In the genomic region with DNA sequence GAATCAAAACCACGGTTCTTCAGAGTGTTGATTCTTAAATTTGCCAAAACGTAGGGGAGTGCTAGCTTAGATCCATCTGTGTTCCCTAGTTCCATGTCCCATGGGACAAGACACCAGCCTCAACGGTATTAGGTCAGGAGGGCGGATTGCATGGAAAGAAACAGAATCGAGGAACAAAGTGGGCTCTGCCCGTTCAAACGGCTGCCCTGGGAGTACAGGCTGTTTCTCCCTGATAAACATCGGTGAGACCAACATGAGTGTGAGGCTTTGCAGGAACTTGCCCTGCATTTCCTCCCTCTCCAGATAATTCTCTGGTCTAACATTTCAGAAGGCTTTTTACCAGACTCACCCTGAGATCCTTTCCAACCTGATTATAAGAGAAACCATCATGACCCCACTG, we compare ENCODE assay signal across 1 cellular context.
TF ChIP-seq lines count a peak whose summit lies in the region.

No MANE protein-coding gene starts in this region.

TF ChIP-seq in GM23338, 12 proteins besides CTCF, POLR2A, EP300 and RAD21 (continued from another document):
- TF ChIP-seq, protein P1, sequence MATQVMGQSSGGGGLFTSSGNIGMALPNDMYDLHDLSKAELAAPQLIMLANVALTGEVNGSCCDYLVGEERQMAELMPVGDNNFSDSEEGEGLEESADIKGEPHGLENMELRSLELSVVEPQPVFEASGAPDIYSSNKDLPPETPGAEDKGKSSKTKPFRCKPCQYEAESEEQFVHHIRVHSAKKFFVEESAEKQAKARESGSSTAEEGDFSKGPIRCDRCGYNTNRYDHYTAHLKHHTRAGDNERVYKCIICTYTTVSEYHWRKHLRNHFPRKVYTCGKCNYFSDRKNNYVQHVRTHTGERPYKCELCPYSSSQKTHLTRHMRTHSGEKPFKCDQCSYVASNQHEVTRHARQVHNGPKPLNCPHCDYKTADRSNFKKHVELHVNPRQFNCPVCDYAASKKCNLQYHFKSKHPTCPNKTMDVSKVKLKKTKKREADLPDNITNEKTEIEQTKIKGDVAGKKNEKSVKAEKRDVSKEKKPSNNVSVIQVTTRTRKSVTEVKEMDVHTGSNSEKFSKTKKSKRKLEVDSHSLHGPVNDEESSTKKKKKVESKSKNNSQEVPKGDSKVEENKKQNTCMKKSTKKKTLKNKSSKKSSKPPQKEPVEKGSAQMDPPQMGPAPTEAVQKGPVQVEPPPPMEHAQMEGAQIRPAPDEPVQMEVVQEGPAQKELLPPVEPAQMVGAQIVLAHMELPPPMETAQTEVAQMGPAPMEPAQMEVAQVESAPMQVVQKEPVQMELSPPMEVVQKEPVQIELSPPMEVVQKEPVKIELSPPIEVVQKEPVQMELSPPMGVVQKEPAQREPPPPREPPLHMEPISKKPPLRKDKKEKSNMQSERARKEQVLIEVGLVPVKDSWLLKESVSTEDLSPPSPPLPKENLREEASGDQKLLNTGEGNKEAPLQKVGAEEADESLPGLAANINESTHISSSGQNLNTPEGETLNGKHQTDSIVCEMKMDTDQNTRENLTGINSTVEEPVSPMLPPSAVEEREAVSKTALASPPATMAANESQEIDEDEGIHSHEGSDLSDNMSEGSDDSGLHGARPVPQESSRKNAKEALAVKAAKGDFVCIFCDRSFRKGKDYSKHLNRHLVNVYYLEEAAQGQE (IDR thresholded peaks at IDR 0.05; ENCODE audit: unreplicated experiment) = no peak
- TF ChIP-seq ZNF114 (CRISPR knock-in tag; IDR thresholded peaks at IDR 0.05) (no peak), NANOG (IDR thresholded peaks at IDR 0.05; ENCODE audit: borderline replicate concordance) (no peak), STAT1 (IDR thresholded peaks at IDR 0.05; ENCODE audit: unreplicated experiment) (no peak), EZH2phosphoT487 (IDR thresholded peaks at IDR 0.05; ENCODE audit: unreplicated experiment) (no peak), JUNB (IDR thresholded peaks at IDR 0.05; ENCODE audit: unreplicated experiment) (no peak), ZNF331 (CRISPR knock-in tag; IDR thresholded peaks at IDR 0.05; ENCODE audit: low read depth) (no peak), EZH2 (IDR thresholded peaks at IDR 0.05; ENCODE audit: low read depth, unreplicated experiment) (no peak)
- TF ChIP-seq, protein P2, sequence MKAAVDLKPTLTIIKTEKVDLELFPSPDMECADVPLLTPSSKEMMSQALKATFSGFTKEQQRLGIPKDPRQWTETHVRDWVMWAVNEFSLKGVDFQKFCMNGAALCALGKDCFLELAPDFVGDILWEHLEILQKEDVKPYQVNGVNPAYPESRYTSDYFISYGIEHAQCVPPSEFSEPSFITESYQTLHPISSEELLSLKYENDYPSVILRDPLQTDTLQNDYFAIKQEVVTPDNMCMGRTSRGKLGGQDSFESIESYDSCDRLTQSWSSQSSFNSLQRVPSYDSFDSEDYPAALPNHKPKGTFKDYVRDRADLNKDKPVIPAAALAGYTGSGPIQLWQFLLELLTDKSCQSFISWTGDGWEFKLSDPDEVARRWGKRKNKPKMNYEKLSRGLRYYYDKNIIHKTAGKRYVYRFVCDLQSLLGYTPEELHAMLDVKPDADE (IDR thresholded peaks at IDR 0.05) = no peak
- TF ChIP-seq, protein P3, sequence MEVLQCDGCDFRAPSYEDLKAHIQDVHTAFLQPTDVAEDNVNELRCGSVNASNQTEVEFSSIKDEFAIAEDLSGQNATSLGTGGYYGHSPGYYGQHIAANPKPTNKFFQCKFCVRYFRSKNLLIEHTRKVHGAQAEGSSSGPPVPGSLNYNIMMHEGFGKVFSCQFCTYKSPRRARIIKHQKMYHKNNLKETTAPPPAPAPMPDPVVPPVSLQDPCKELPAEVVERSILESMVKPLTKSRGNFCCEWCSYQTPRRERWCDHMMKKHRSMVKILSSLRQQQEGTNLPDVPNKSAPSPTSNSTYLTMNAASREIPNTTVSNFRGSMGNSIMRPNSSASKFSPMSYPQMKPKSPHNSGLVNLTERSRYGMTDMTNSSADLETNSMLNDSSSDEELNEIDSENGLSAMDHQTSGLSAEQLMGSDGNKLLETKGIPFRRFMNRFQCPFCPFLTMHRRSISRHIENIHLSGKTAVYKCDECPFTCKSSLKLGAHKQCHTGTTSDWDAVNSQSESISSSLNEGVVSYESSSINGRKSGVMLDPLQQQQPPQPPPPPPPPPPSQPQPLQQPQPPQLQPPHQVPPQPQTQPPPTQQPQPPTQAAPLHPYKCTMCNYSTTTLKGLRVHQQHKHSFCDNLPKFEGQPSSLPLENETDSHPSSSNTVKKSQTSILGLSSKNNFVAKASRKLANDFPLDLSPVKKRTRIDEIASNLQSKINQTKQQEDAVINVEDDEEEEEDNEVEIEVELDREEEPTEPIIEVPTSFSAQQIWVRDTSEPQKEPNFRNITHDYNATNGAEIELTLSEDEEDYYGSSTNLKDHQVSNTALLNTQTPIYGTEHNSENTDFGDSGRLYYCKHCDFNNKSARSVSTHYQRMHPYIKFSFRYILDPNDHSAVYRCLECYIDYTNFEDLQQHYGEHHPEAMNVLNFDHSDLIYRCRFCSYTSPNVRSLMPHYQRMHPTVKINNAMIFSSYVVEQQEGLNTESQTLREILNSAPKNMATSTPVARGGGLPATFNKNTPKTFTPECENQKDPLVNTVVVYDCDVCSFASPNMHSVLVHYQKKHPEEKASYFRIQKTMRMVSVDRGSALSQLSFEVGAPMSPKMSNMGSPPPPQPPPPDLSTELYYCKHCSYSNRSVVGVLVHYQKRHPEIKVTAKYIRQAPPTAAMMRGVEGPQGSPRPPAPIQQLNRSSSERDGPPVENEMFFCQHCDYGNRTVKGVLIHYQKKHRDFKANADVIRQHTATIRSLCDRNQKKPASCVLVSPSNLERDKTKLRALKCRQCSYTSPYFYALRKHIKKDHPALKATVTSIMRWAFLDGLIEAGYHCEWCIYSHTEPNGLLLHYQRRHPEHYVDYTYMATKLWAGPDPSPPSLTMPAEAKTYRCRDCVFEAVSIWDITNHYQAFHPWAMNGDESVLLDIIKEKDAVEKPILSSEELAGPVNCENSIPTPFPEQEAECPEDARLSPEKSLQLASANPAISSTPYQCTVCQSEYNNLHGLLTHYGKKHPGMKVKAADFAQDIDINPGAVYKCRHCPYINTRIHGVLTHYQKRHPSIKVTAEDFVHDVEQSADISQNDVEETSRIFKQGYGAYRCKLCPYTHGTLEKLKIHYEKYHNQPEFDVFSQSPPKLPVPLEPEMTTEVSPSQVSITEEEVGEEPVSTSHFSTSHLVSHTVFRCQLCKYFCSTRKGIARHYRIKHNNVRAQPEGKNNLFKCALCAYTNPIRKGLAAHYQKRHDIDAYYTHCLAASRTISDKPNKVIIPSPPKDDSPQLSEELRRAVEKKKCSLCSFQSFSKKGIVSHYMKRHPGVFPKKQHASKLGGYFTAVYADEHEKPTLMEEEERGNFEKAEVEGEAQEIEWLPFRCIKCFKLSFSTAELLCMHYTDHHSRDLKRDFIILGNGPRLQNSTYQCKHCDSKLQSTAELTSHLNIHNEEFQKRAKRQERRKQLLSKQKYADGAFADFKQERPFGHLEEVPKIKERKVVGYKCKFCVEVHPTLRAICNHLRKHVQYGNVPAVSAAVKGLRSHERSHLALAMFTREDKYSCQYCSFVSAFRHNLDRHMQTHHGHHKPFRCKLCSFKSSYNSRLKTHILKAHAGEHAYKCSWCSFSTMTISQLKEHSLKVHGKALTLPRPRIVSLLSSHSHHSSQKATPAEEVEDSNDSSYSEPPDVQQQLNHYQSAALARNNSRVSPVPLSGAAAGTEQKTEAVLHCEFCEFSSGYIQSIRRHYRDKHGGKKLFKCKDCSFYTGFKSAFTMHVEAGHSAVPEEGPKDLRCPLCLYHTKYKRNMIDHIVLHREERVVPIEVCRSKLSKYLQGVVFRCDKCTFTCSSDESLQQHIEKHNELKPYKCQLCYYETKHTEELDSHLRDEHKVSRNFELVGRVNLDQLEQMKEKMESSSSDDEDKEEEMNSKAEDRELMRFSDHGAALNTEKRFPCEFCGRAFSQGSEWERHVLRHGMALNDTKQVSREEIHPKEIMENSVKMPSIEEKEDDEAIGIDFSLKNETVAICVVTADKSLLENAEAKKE (CRISPR knock-in tag; IDR thresholded peaks at IDR 0.05) = no peak
